In the genomic region with DNA sequence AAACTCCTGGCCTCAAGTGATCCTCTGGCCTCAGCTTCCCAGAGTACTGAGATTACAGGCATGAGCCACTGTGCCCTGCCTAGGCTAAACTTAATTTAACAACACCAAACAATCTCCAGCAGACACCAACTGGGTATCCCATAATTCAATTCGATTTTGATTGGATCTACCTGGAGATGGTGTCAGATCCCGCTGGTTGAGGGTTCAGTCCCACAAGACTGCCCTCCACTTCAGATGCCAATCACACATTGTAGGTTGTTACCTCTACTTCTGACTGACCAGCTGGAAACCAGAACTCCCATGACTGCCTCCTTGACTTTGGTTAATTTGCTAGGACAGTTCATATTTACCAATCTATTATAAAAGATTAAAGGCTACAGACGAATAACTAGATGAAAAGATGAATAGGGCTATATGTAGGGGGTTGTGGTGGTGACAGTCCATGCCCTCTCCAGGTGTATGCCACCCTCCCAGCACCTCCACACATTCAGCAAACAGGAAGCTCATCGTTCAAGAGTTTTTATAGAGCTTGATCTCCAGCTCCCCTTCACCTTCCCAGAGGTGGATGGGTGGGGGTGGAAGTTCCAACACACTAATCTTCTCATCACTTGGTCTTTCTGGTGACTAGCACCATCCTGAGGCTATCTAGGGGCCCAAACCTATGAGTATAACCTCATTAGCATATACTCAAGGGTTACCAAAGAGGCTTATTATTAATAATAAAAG, we compare ENCODE assay signal across 10 cellular contexts. TPM values are rescaled to one million over a fixed set of nuclear protein-coding genes. Genes with fewer than 3 reads are reported as not detected.
A peak's percentile ranks its signal among the peaks of the same experiment; 100 is the strongest.
DNase-seq lines count a peak whose midpoint lies in the region; ATAC-seq and TF ChIP-seq lines count a peak whose summit lies in the region.
"Had no signal": no experiment of that assay in that cellular context is flagged by ENCODE, and none has a peak within 500 bp of the region (broad histone marks: within the 10 kb centered on the region; RNA-seq: fewer than 3 reads in every experiment).

No MANE protein-coding gene starts in this region.

- peaks cover 71% of the 10 kb centered on the region for H3K4me1 ChIP-seq in Karpas-422 (ENCODE audit: low read length)
- H3K4me1 ChIP-seq in neutrophil (ENCODE audit: control insufficient read depth in 1 of 2, insufficient read depth in 1 of 2, low read depth in 1 of 2, low read length in 1 of 2): peaks cover 64 to 92% of the 10 kb centered on the region in 2 experiments

- no peak for TF ChIP-seq CTCF in neutrophil (IDR thresholded peaks at IDR 0.05)
- TF ChIP-seq CTCF in coronary artery (IDR thresholded peaks at IDR 0.05): no peak

- POLR2A ChIA-PET in activated CD4-positive, alpha-beta T cell treated with anti-CD3 and anti-CD28 coated beads, Interleukin-2, amount 10 ng/mL, durations not matched to agents 7 days and 5 days (lab: Charles Lee): interaction anchor here (0.6 to 11.7 kb wide), 8 partner anchors 8 to 917 kb away, joined by 3 to 283 read pairs (median 4); partner anchors contain the start of genes B2M, PATL2, SPG11 and TRIM69

- DNase-seq in activated CD4-positive, alpha-beta T cell treated with anti-CD3 and anti-CD28 coated beads, Interleukin-2, amount 10 ng/mL, durations not matched to agents 7 days and 5 days: no peak
- no peak for DNase-seq in activated CD4-positive, alpha-beta T cell treated with anti-CD3 and anti-CD28 coated beads for 1 hour
- DNase-seq in Karpas-422: peak; percentile 66
- DNase-seq in activated T-helper 2 cell treated with anti-CD3 and anti-CD28 coated beads, Interferon-gamma antibody, Interleukin-2, Interleukin-4, amounts not matched to agents 10 μg/mL and 5 μg/mL and 100 μg/mL, durations not matched to agents 14 hours and 24 hours and 36 hours (ENCODE audit: low spot score): no peak
- no peak for DNase-seq in G401 (ENCODE audit: low spot score)
- DNase-seq in coronary artery (ENCODE audit: low spot score): no peak
- DNase-seq: ACHN, NCI-H1930 had no signal

- H4K20me1 ChIP-seq in Karpas-422 (ENCODE audit: insufficient read depth, low read depth, low read length): peaks cover 4% of the 10 kb centered on the region; the same call in 1 of the 2 replicates

- CTCF ChIA-PET in activated CD4-positive, alpha-beta T cell treated with anti-CD3 and anti-CD28 coated beads, Interleukin-2, amount 10 ng/mL, durations not matched to agents 7 days and 5 days (lab: Charles Lee): interaction anchor here (0.8 to 18.8 kb wide), 7 partner anchors 10 to 136 kb away, joined by 3 to 287 read pairs (median 6); partner anchors contain the start of genes PATL2, SPG11 and TRIM69

- H3K27me3 Mint-ChIP-seq in activated CD4-positive, alpha-beta T cell treated with anti-CD3 and anti-CD28 coated beads, Interleukin-2, amount 10 ng/mL, durations not matched to agents 7 days and 5 days: no peaks in the 10 kb centered on the region
- no peaks in the 10 kb centered on the region for H3K27me3 Mint-ChIP-seq in activated T-helper 2 cell treated with anti-CD3 and anti-CD28 coated beads, Interferon-gamma antibody, Interleukin-2, Interleukin-4, amounts not matched to agents 10 μg/mL and 5 μg/mL and 100 μg/mL, durations not matched to agents 14 hours and 24 hours and 36 hours (ENCODE audit: low read depth)

- H3K9ac ChIP-seq in Karpas-422 (ENCODE audit: low read length): no peak overlapping the region

- H3K9me3 ChIP-seq in Karpas-422 (ENCODE audit: low read length): no peaks in the 10 kb centered on the region
- H3K9me3 ChIP-seq in neutrophil: peaks cover 6% of the 10 kb centered on the region

- no peak overlapping the region for H2AFZ ChIP-seq in Karpas-422 (ENCODE audit: low read length)

- H3K36me3 ChIP-seq in Karpas-422 (ENCODE audit: insufficient read depth, low read length) (peaks cover 33% of the 10 kb centered on the region), neutrophil (peaks cover 53% of the 10 kb centered on the region)

- in situ Hi-C loops in G401 (cut with HindIII; ENCODE audit: low sequenced_read_pairs): no loop called here

- H3K27me3 ChIP-seq in Karpas-422 (ENCODE audit: low read length): no peaks in the 10 kb centered on the region
- no peaks in the 10 kb centered on the region for H3K27me3 ChIP-seq in neutrophil

- peaks cover 50% of the 10 kb centered on the region for H3K36me3 Mint-ChIP-seq in activated CD4-positive, alpha-beta T cell treated with anti-CD3 and anti-CD28 coated beads, Interleukin-2, amount 10 ng/mL, durations not matched to agents 7 days and 5 days (ENCODE audit: low read depth)
- peaks cover 49% of the 10 kb centered on the region for H3K36me3 Mint-ChIP-seq in activated T-helper 2 cell treated with anti-CD3 and anti-CD28 coated beads, Interferon-gamma antibody, Interleukin-2, Interleukin-4, amounts not matched to agents 10 μg/mL and 5 μg/mL and 100 μg/mL, durations not matched to agents 14 hours and 24 hours and 36 hours (ENCODE audit: low read depth)

- peaks cover 6% of the 10 kb centered on the region for H3K79me2 ChIP-seq in Karpas-422 (ENCODE audit: low read length)

- peak overlapping the region; percentile 22 for H3K4me3 Mint-ChIP-seq in activated CD4-positive, alpha-beta T cell treated with anti-CD3 and anti-CD28 coated beads, Interleukin-2, amount 10 ng/mL, durations not matched to agents 7 days and 5 days
- no peak overlapping the region for H3K4me3 Mint-ChIP-seq in activated T-helper 2 cell treated with anti-CD3 and anti-CD28 coated beads, Interferon-gamma antibody, Interleukin-2, Interleukin-4, amounts not matched to agents 10 μg/mL and 5 μg/mL and 100 μg/mL, durations not matched to agents 14 hours and 24 hours and 36 hours (ENCODE audit: low read depth)

- no peaks in the 10 kb centered on the region for H3K9me2 ChIP-seq in Karpas-422 (replicated peaks; ENCODE audit: insufficient read depth, low read length)

- H3K27ac Mint-ChIP-seq in activated CD4-positive, alpha-beta T cell treated with anti-CD3 and anti-CD28 coated beads, Interleukin-2, amount 10 ng/mL, durations not matched to agents 7 days and 5 days: peak overlapping the region; percentile 92
- peak overlapping the region; percentile 94 for H3K27ac Mint-ChIP-seq in activated T-helper 2 cell treated with anti-CD3 and anti-CD28 coated beads, Interferon-gamma antibody, Interleukin-2, Interleukin-4, amounts not matched to agents 10 μg/mL and 5 μg/mL and 100 μg/mL, durations not matched to agents 14 hours and 24 hours and 36 hours

- H3K9me3 Mint-ChIP-seq in activated CD4-positive, alpha-beta T cell treated with anti-CD3 and anti-CD28 coated beads, Interleukin-2, amount 10 ng/mL, durations not matched to agents 7 days and 5 days: no peaks in the 10 kb centered on the region
- H3K9me3 Mint-ChIP-seq in activated T-helper 2 cell treated with anti-CD3 and anti-CD28 coated beads, Interferon-gamma antibody, Interleukin-2, Interleukin-4, amounts not matched to agents 10 μg/mL and 5 μg/mL and 100 μg/mL, durations not matched to agents 14 hours and 24 hours and 36 hours: no peaks in the 10 kb centered on the region

- peaks cover 90% of the 10 kb centered on the region for H3K4me1 Mint-ChIP-seq in activated CD4-positive, alpha-beta T cell treated with anti-CD3 and anti-CD28 coated beads, Interleukin-2, amount 10 ng/mL, durations not matched to agents 7 days and 5 days
- peaks cover 74% of the 10 kb centered on the region for H3K4me1 Mint-ChIP-seq in activated T-helper 2 cell treated with anti-CD3 and anti-CD28 coated beads, Interferon-gamma antibody, Interleukin-2, Interleukin-4, amounts not matched to agents 10 μg/mL and 5 μg/mL and 100 μg/mL, durations not matched to agents 14 hours and 24 hours and 36 hours (ENCODE audit: low read depth)

- H3K27ac ChIP-seq in Karpas-422 (ENCODE audit: low read length): peak overlapping the region; percentile 43
- H3K27ac ChIP-seq in neutrophil: peak overlapping the region; percentile 96
- no peak overlapping the region for H3K27ac ChIP-seq in coronary artery

- intact Hi-C loops in activated T-helper 2 cell treated with anti-CD3 and anti-CD28 coated beads, Interferon-gamma antibody, Interleukin-2, Interleukin-4, amounts not matched to agents 10 μg/mL and 5 μg/mL and 100 μg/mL, durations not matched to agents 14 hours and 24 hours and 36 hours (cut with micrococcal nuclease): loop anchor here (10.0 kb wide), 2 partner anchors 436 to 896 kb away; partner anchors contain the start of genes GOLM2, MFAP1 and WDR76

- ATAC-seq in HG02884 (IDR thresholded peaks at IDR 0.05; ENCODE audit: unreplicated experiment): no peak

- H3K4me2 ChIP-seq in Karpas-422 (ENCODE audit: low read depth, low read length, poor library complexity, severe bottlenecking): no peak overlapping the region

- H3K4me3 ChIP-seq in Karpas-422 (ENCODE audit: low read length) (no peak overlapping the region), neutrophil (ENCODE audit: low read depth in 1 of 2, low read length in 1 of 2) (no peak overlapping the region), coronary artery (no peak overlapping the region)

RNA-seq across cellular contexts. Expression of gene B2M, which starts 9.3 kb away (rescaled TPM):
- over 10,000 TPM in 1 of 2 experiments, 1,000 to 10,000 TPM in 1; 9,253 to 11,726 TPM for total RNA-seq in activated CD4-positive, alpha-beta T cell treated with anti-CD3 and anti-CD28 coated beads, Interleukin-2, amount 10 ng/mL, durations not matched to agents 7 days and 5 days
- 2,186 and 3,959 TPM in 2 replicates for total RNA-seq in Karpas-422 (2014; rRNA removed; shearing (Covaris generic); ENCODE audit: low replicate concordance)
- total RNA-seq in activated T-helper 2 cell treated with anti-CD3 and anti-CD28 coated beads, Interferon-gamma antibody, Interleukin-2, Interleukin-4, amounts not matched to agents 10 μg/mL and 5 μg/mL and 100 μg/mL, durations not matched to agents 14 hours and 24 hours and 36 hours: 4,961 and 5,148 TPM in 2 replicates
- 977 and 997 TPM in 2 replicates for total RNA-seq in G401 (2014; rRNA removed; shearing (Covaris generic))

RNA-seq across cellular contexts. Expression of gene PATL2, which starts 9.5 kb away (rescaled TPM):
- 10 to 100 TPM; 15.9 to 20.5 TPM for total RNA-seq in activated CD4-positive, alpha-beta T cell treated with anti-CD3 and anti-CD28 coated beads, Interleukin-2, amount 10 ng/mL, durations not matched to agents 7 days and 5 days
- total RNA-seq in Karpas-422 (2014; rRNA removed; shearing (Covaris generic); ENCODE audit: low replicate concordance): 1.0 and 5.0 TPM in 2 replicates
- total RNA-seq in activated T-helper 2 cell treated with anti-CD3 and anti-CD28 coated beads, Interferon-gamma antibody, Interleukin-2, Interleukin-4, amounts not matched to agents 10 μg/mL and 5 μg/mL and 100 μg/mL, durations not matched to agents 14 hours and 24 hours and 36 hours: 15.3 and 16.9 TPM in 2 replicates
- not detected in 2 replicates for total RNA-seq in G401 (2014; rRNA removed; shearing (Covaris generic))

RNA-seq across cellular contexts. Expression of gene TRIM69, which starts 15.7 kb away (rescaled TPM):
- total RNA-seq in activated CD4-positive, alpha-beta T cell treated with anti-CD3 and anti-CD28 coated beads, Interleukin-2, amount 10 ng/mL, durations not matched to agents 7 days and 5 days: 10 to 100 TPM; 67.9 to 70.2 TPM
- 22.7 and 26.0 TPM in 2 replicates for total RNA-seq in Karpas-422 (2014; rRNA removed; shearing (Covaris generic); ENCODE audit: low replicate concordance)
- total RNA-seq in activated T-helper 2 cell treated with anti-CD3 and anti-CD28 coated beads, Interferon-gamma antibody, Interleukin-2, Interleukin-4, amounts not matched to agents 10 μg/mL and 5 μg/mL and 100 μg/mL, durations not matched to agents 14 hours and 24 hours and 36 hours: 70.8 and 75.1 TPM in 2 replicates
- 9.2 and 10.6 TPM in 2 replicates for total RNA-seq in G401 (2014; rRNA removed; shearing (Covaris generic))

RNA-seq across cellular contexts. Expression of gene SPG11, which starts 57.2 kb away (rescaled TPM):
- 10 to 100 TPM; 69.2 to 77.6 TPM for total RNA-seq in activated CD4-positive, alpha-beta T cell treated with anti-CD3 and anti-CD28 coated beads, Interleukin-2, amount 10 ng/mL, durations not matched to agents 7 days and 5 days
- 80.6 and 123 TPM in 2 replicates for total RNA-seq in Karpas-422 (2014; rRNA removed; shearing (Covaris generic); ENCODE audit: low replicate concordance)
- 71.2 and 75.8 TPM in 2 replicates for total RNA-seq in activated T-helper 2 cell treated with anti-CD3 and anti-CD28 coated beads, Interferon-gamma antibody, Interleukin-2, Interleukin-4, amounts not matched to agents 10 μg/mL and 5 μg/mL and 100 μg/mL, durations not matched to agents 14 hours and 24 hours and 36 hours
- 43.8 and 44.9 TPM in 2 replicates for total RNA-seq in G401 (2014; rRNA removed; shearing (Covaris generic))

Comparison
In these comparisons a context has a peak if more than half of its experiments do, and no peak if none do; other contexts are left out.
1. H3K27ac ChIP-seq: peak in Karpas-422 (single experiment) and neutrophil (single experiment); none in coronary artery (0 of 2).